Comparison of ENCODE assay signal across 8 cellular contexts in the genomic region with DNA sequence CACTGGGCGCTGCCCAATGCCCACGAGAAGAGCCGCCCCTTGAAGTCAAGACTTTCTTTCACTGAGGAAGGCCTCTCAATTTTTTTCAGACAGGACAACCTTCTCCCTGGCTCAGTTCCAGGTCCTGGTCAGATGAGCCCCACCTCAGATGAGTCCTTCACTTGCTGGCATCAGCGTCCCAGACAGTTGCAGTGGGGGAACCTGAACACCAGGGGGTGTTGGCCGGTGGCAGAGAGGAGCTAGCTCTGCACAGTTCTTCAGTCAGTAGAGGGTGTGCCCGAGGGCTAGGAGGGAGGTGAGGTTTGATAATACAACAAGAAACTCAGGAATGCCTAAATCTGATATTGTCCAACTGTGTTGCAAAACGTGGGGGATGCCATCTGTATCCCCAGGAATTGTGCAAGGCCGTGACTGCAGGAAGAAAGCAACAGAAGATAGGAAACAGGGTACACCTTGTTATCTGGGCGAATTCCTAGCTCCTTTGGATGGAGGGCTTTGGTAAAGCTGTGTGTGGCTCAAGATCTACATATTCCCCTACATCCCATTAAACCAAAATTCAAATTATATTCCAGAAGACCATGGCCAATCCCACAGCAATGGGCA. TPM values are rescaled to one million over a fixed set of nuclear protein-coding genes. Genes with fewer than 3 reads are reported as not detected.
A peak's percentile ranks its signal among the peaks of the same experiment; 100 is the strongest.
DNase-seq lines count a peak whose midpoint lies in the region; ATAC-seq and TF ChIP-seq lines count a peak whose summit lies in the region.

No MANE protein-coding gene starts in this region.

- H3K4me1 ChIP-seq in PC-9 (replicated peaks; ENCODE audit: insufficient read depth) (peaks cover 3% of the 10 kb centered on the region; the same call in 1 of the 2 replicates), right cardiac atrium (ENCODE audit: control insufficient read depth, insufficient read depth, low read length) (no peaks in the 10 kb centered on the region)

- DNase-seq in CD1c-positive myeloid dendritic cell (ENCODE audit: extremely low spot score) (peak; percentile 73), PC-9 (peak in 1 of 2 experiments; percentile 55), right cardiac atrium (peak; percentile 41 to 79 (median 75))
- DNase-seq in activated T-helper 9 cell treated with anti-CD3 and anti-CD28 coated beads, Interleukin-2, amount 50 U/mL, for 16 hours (ENCODE audit: low read depth) = peak; percentile 72
- DNase-seq in stimulated activated CD4-positive, alpha-beta T cell treated with anti-CD3 and anti-CD28 coated beads, Interleukin-2, amount 100 ng/mL, for 24 hours = peak; percentile 81 to 83

- POLR2A ChIA-PET in PC-9 (lab: Charles Lee; ENCODE audit: unreplicated experiment) = no interaction called here

- H3K4me2 ChIP-seq in PC-9 = no peak overlapping the region

- TF ChIP-seq CTCF in PC-9 (conservative IDR thresholded peaks at IDR 0.05) = peak; percentile 56

- H3K4me3 ChIP-seq in PC-9 (no peak overlapping the region), right cardiac atrium (ENCODE audit: low read length) (no peak overlapping the region)

- intact Hi-C loops in PC-9 (cut with micrococcal nuclease; ENCODE audit: unreplicated experiment) (loop anchor here (5.0 kb wide), 1 partner anchor 166 kb away; no protein-coding TSS in a partner anchor), right cardiac atrium (cut with DNase I) (loop anchor here in 1 of 4 donors (5.0 to 10.0 kb wide), 2 partner anchors 88 to 151 kb away; no protein-coding TSS in a partner anchor)

- ATAC-seq in GM21723 (IDR thresholded peaks at IDR 0.05; ENCODE audit: unreplicated experiment) = peak; percentile 71
- peak; percentile 66 to 69 for ATAC-seq in right cardiac atrium
- ATAC-seq in HG03469 (IDR thresholded peaks at IDR 0.05; ENCODE audit: unreplicated experiment) = no peak
- ATAC-seq in HG02870 (IDR thresholded peaks at IDR 0.05; ENCODE audit: unreplicated experiment) = no peak

- H3F3A ChIP-seq in PC-9 (ENCODE audit: insufficient read depth, low read depth) = no peaks in the 10 kb centered on the region

- no peaks in the 10 kb centered on the region for H4K20me1 ChIP-seq in PC-9 (ENCODE audit: insufficient read depth)

- no peak overlapping the region for H3K27ac ChIP-seq in PC-9
- no peak overlapping the region for H3K27ac ChIP-seq in right cardiac atrium (ENCODE audit: low read length)

- H2AFZ ChIP-seq in PC-9 = no peak overlapping the region

- no peaks in the 10 kb centered on the region for H3K9me3 ChIP-seq in PC-9 (ENCODE audit: insufficient read depth, low read depth)
- H3K9me3 ChIP-seq in right cardiac atrium (ENCODE audit: control insufficient read depth, low read length) = no peaks in the 10 kb centered on the region

- no TSS peak for BruUV-seq in PC-9 (replicated peaks; lab: Mats Ljungman, UMichigan)

- no peaks in the 10 kb centered on the region for H3K9me2 ChIP-seq in PC-9 (ENCODE audit: insufficient read depth)

- H3K36me3 ChIP-seq in PC-9 (ENCODE audit: low read depth) = no peaks in the 10 kb centered on the region

- no peaks in the 10 kb centered on the region for H3K27me3 ChIP-seq in PC-9 (ENCODE audit: insufficient read depth, low read depth)
- peaks cover 3% of the 10 kb centered on the region for H3K27me3 ChIP-seq in right cardiac atrium (ENCODE audit: control insufficient read depth, insufficient read depth)

- CTCF ChIA-PET in PC-9 (lab: Charles Lee) = interaction anchor here (0.8 kb wide), 1 partner anchor 8 kb away, joined by 4 read pairs; no protein-coding TSS in a partner anchor

- 52% methylated on average over 9 of the region's 9 CpGs for WGBS in right cardiac atrium

- H3K79me2 ChIP-seq in PC-9 (ENCODE audit: low read depth) = no peaks in the 10 kb centered on the region

RNA-seq across cellular contexts. Expression of gene CCR3, which starts 34.3 kb away (rescaled TPM):
- total RNA-seq in PC-9 (2021) = 1.7 and 3.1 TPM in 2 replicates
- total RNA-seq in right cardiac atrium = not detected
- polyA plus RNA-seq in right cardiac atrium = not detected

Comparison
In these comparisons a context has a peak if more than half of its experiments do, and no peak if none do; other contexts are left out.
1. ATAC-seq: peak in GM21723 (single experiment) and right cardiac atrium (2 of 2); none in HG03469 (single experiment) and HG02870 (single experiment).